Comparison of ENCODE assay signal across 8 cellular contexts in the genomic region with DNA sequence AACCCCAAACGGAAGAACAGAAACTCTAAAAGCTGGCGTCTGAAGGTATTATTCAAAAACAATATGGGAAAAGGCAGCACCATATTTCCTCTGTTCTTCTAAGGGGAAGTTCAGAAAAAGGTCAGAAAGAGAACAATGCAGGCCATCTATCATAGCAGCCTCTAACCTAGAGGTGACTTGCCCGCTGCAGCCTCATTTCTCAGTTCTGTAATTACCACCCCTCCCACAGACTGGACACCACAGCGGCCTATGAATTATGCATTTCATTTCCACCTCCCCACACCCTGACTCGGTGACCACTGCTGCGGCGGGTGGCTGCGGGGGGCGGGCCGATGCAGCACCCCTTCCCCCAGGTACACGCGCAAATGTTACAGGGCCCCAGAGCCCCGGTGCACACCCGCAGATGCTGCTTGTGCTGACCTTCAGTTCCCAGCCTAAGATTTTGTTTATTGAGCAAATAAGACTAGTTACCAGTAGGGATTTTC.
DNase-seq lines count a peak whose midpoint lies in the region; ATAC-seq lines count a peak whose summit lies in the region.

No MANE protein-coding gene starts in this region.

- H3K27me3 Mint-ChIP-seq in stimulated activated naive B cell treated with anti-CD40 and anti-IgM and Interleukin-4, amounts not matched to agents 10 μg/mL and 1 μg/mL and 100 μg/mL, for 72 hours, result no peaks in the 10 kb centered on the region

- H3K36me3 ChIP-seq in Karpas-422 (ENCODE audit: insufficient read depth, low read length), result no peaks in the 10 kb centered on the region

- H3K4me1 Mint-ChIP-seq in stimulated activated naive B cell treated with anti-CD40 and anti-IgM and Interleukin-4, amounts not matched to agents 10 μg/mL and 1 μg/mL and 100 μg/mL, for 72 hours, result peaks cover 41 to 71% of the 10 kb centered on the region in 2 donors

- no peak overlapping the region for H3K9ac ChIP-seq in Karpas-422 (ENCODE audit: low read length)

- H3K27ac Mint-ChIP-seq in stimulated activated naive B cell treated with anti-CD40 and anti-IgM and Interleukin-4, amounts not matched to agents 10 μg/mL and 1 μg/mL and 100 μg/mL, for 72 hours, result peak overlapping the region; percentile 85

- DNase-seq in NCI-H146 (lab: John Stamatoyannopoulos, UW) (peak; percentile 55), Karpas-422 (no peak), middle frontal gyrus (ENCODE audit: extremely low spot score, low spot score) (no peak)
- DNase-seq in stimulated activated naive B cell treated with anti-CD40 and anti-IgM and Interleukin-4, amounts not matched to agents 10 μg/mL and 1 μg/mL and 100 μg/mL, for 72 hours, result peak; percentile 54
- no peak for DNase-seq in activated CD4-positive, CD25-positive, alpha-beta regulatory T cell treated with anti-CD3 and anti-CD28 coated beads, Interleukin-2, amount 50 U/mL, for 72 hours

- H3K4me1 ChIP-seq in Karpas-422 (ENCODE audit: low read length), result no peaks in the 10 kb centered on the region

- no peak overlapping the region for H3K27ac ChIP-seq in Karpas-422 (ENCODE audit: low read length)

- H3K79me2 ChIP-seq in Karpas-422 (ENCODE audit: low read length), result no peaks in the 10 kb centered on the region

- H3K27me3 ChIP-seq in Karpas-422 (ENCODE audit: low read length), result no peaks in the 10 kb centered on the region

- H3K4me3 Mint-ChIP-seq in stimulated activated naive B cell treated with anti-CD40 and anti-IgM and Interleukin-4, amounts not matched to agents 10 μg/mL and 1 μg/mL and 100 μg/mL, for 72 hours, result peak overlapping the region; percentile 73 to 82

- H3K36me3 Mint-ChIP-seq in stimulated activated naive B cell treated with anti-CD40 and anti-IgM and Interleukin-4, amounts not matched to agents 10 μg/mL and 1 μg/mL and 100 μg/mL, for 72 hours, result peaks cover 18 to 22% of the 10 kb centered on the region in 2 donors

- H3K4me3 ChIP-seq in Karpas-422 (ENCODE audit: low read length), result no peak overlapping the region

- no peak overlapping the region for H3K4me2 ChIP-seq in Karpas-422 (ENCODE audit: low read depth, low read length, poor library complexity, severe bottlenecking)

- ATAC-seq in GM18511 (IDR thresholded peaks at IDR 0.05; ENCODE audit: unreplicated experiment) (peak; percentile 96), GM21717 (IDR thresholded peaks at IDR 0.05; ENCODE audit: unreplicated experiment) (peak; percentile 85), esophagus mucosa (peak; percentile 38)
- peak; percentile 92 to 95 for ATAC-seq in stimulated activated naive B cell treated with anti-CD40 and anti-IgM and Interleukin-4, amounts not matched to agents 10 μg/mL and 1 μg/mL and 100 μg/mL, for 72 hours (replicated peaks)

- H3K9me3 Mint-ChIP-seq in stimulated activated naive B cell treated with anti-CD40 and anti-IgM and Interleukin-4, amounts not matched to agents 10 μg/mL and 1 μg/mL and 100 μg/mL, for 72 hours, result no peaks in the 10 kb centered on the region

- no peak overlapping the region for H2AFZ ChIP-seq in Karpas-422 (ENCODE audit: low read length)

- H3K9me3 ChIP-seq in Karpas-422 (ENCODE audit: low read length), result no peaks in the 10 kb centered on the region

- no peaks in the 10 kb centered on the region for H3K9me2 ChIP-seq in Karpas-422 (replicated peaks; ENCODE audit: insufficient read depth, low read length)

- H4K20me1 ChIP-seq in Karpas-422 (ENCODE audit: insufficient read depth, low read depth, low read length), result no peaks in the 10 kb centered on the region

Comparison
In these comparisons a context has a peak if more than half of its experiments do, and no peak if none do; other contexts are left out.
1. ATAC-seq: peak in every context shown above with its lines; median percentile 96 in GM18511; 94 in stimulated activated naive B cell treated with anti-CD40 and anti-IgM and Interleukin-4, amounts not matched to agents 10 μg/mL and 1 μg/mL and 100 μg/mL, for 72 hours; 85 in GM21717; 38 in esophagus mucosa.
2. DNase-seq: peak in NCI-H146 (single experiment) and stimulated activated naive B cell treated with anti-CD40 and anti-IgM and Interleukin-4, amounts not matched to agents 10 μg/mL and 1 μg/mL and 100 μg/mL, for 72 hours (single experiment); none in Karpas-422 (single experiment), middle frontal gyrus (single experiment) and activated CD4-positive, CD25-positive, alpha-beta regulatory T cell treated with anti-CD3 and anti-CD28 coated beads, Interleukin-2, amount 50 U/mL, for 72 hours (single experiment).